1 cellular context compared by ENCODE assay signal in genomic region chr19:19404879-19405860, GRCh38.
A peak's percentile ranks its signal among the peaks of the same experiment; 100 is the strongest.
TF ChIP-seq lines count a peak whose summit lies in the region.

GATAD2A (plus strand) TSS chr19:19405675; CDS start chr19:19465346, 59,671 bp downstream.

TF ChIP-seq in HepG2, 621 proteins besides CTCF, POLR2A, EP300 and RAD21 (continued from another document and continues in another):
- TF ChIP-seq ZNF597 (CRISPR knock-in tag; IDR thresholded peaks at IDR 0.05): no peak
- peak; percentile 39; the same call in 1 of the 2 replicates for TF ChIP-seq ONECUT2 (CRISPR knock-in tag; IDR thresholded peaks at IDR 0.05)
- peak; percentile 92; the same call in 1 of the 2 replicates for TF ChIP-seq ZSCAN20 (CRISPR knock-in tag; IDR thresholded peaks at IDR 0.05; ENCODE audit: borderline replicate concordance)
- peak; percentile 89 for TF ChIP-seq KDM2A (CRISPR knock-in tag; IDR thresholded peaks at IDR 0.05; ENCODE audit: borderline replicate concordance, low read depth)
- peak; percentile 95 for TF ChIP-seq SALL2 (CRISPR knock-in tag; IDR thresholded peaks at IDR 0.05)
- TF ChIP-seq ZNF503 (CRISPR knock-in tag; IDR thresholded peaks at IDR 0.05): peak; percentile 68; the same call in 1 of the 2 replicates
- no peak for TF ChIP-seq NR3C1 (CRISPR knock-in tag; IDR thresholded peaks at IDR 0.05)
- TF ChIP-seq ZNF605 (CRISPR knock-in tag; IDR thresholded peaks at IDR 0.05): peak; percentile 88
- TF ChIP-seq ZNF121 (CRISPR knock-in tag; IDR thresholded peaks at IDR 0.05): 0 out of 2 replicates have a peak, but pooled peaks have one; percentile 22
- no peak for TF ChIP-seq PHB2 (IDR thresholded peaks at IDR 0.05; ENCODE audit: partially characterized antibody)
- peak; percentile 94; the same call in 1 of the 2 replicates for TF ChIP-seq ZNF572 (CRISPR knock-in tag; IDR thresholded peaks at IDR 0.05)
- TF ChIP-seq ZFX (CRISPR knock-in tag; IDR thresholded peaks at IDR 0.05; ENCODE audit: low read depth): peak; percentile 58; the same call in 1 of the 2 replicates
- TF ChIP-seq RERE (CRISPR knock-in tag; IDR thresholded peaks at IDR 0.05; ENCODE audit: low read depth): peak; percentile 48; the same call in 1 of the 2 replicates
- peak; percentile 99 for TF ChIP-seq ZNF607 (CRISPR knock-in tag; IDR thresholded peaks at IDR 0.05; ENCODE audit: borderline replicate concordance)
- TF ChIP-seq GTF3A (CRISPR knock-in tag; conservative IDR thresholded peaks at IDR 0.05): 0 out of 2 replicates have a peak, but pooled peaks have one; percentile 59
- TF ChIP-seq TFE3 (CRISPR knock-in tag; IDR thresholded peaks at IDR 0.05): peak; percentile 85; the same call in 1 of the 2 replicates
- TF ChIP-seq CBX2 (IDR thresholded peaks at IDR 0.05; ENCODE audit: low read depth, low read length): no peak
- no peak for TF ChIP-seq CBX2 (CRISPR knock-in tag; IDR thresholded peaks at IDR 0.05; ENCODE audit: low read depth)
- TF ChIP-seq PLSCR1 (CRISPR knock-in tag; IDR thresholded peaks at IDR 0.05; ENCODE audit: borderline replicate concordance): peak; percentile 77; the same call in 1 of the 2 replicates
- peak; percentile 85 for TF ChIP-seq KMT2B (CRISPR knock-in tag; IDR thresholded peaks at IDR 0.05)
- TF ChIP-seq DBP (CRISPR knock-in tag; IDR thresholded peaks at IDR 0.05; ENCODE audit: not compliant biosample characterization): peak; percentile 80
- TF ChIP-seq ZNF441 (CRISPR knock-in tag; IDR thresholded peaks at IDR 0.05; ENCODE audit: borderline replicate concordance): peak; percentile 87; the same call in 1 of the 2 replicates
- no peak for TF ChIP-seq SRSF4 (IDR thresholded peaks at IDR 0.05; ENCODE audit: low read depth, low read length, poor library complexity, severe bottlenecking)
- no peak for TF ChIP-seq CCAR2 (optimal IDR thresholded peaks at IDR 0.05; ENCODE audit: low read depth, low read length)
- TF ChIP-seq ZNF660 (CRISPR knock-in tag; IDR thresholded peaks at IDR 0.05; ENCODE audit: borderline replicate concordance, low read depth): no peak
- peak; percentile 66 for TF ChIP-seq MYPOP (CRISPR knock-in tag; IDR thresholded peaks at IDR 0.05)
- TF ChIP-seq ZNF512 (CRISPR knock-in tag; IDR thresholded peaks at IDR 0.05): no peak
- TF ChIP-seq REXO4 (CRISPR knock-in tag; IDR thresholded peaks at IDR 0.05; ENCODE audit: borderline replicate concordance): 0 out of 2 replicates have a peak, but pooled peaks have one; percentile 15
- TF ChIP-seq ZFYVE20 (CRISPR knock-in tag; IDR thresholded peaks at IDR 0.05; ENCODE audit: borderline replicate concordance, low read depth): peak; percentile 79; the same call in 1 of the 2 replicates
- peak; percentile 81; the same call in 1 of the 2 replicates for TF ChIP-seq ZSCAN30 (CRISPR knock-in tag; IDR thresholded peaks at IDR 0.05)
- TF ChIP-seq ZNF282 (IDR thresholded peaks at IDR 0.05; ENCODE audit: partially characterized antibody): no peak
- TF ChIP-seq TEAD2 (CRISPR knock-in tag; IDR thresholded peaks at IDR 0.05): peak; percentile 91
- peak; percentile 83 for TF ChIP-seq SP5 (CRISPR knock-in tag; IDR thresholded peaks at IDR 0.05; ENCODE audit: borderline replicate concordance, low read depth)
- TF ChIP-seq SRF (IDR thresholded peaks at IDR 0.05; ENCODE audit: low read depth, low read length): no peak
- TF ChIP-seq ZFP36 (IDR thresholded peaks at IDR 0.05; ENCODE audit: borderline replicate concordance, low read depth, low read length, partially characterized antibody): no peak
- TF ChIP-seq TRIM24 (CRISPR knock-in tag; IDR thresholded peaks at IDR 0.05): no peak
- TF ChIP-seq MAZ (IDR thresholded peaks at IDR 0.05; ENCODE audit: borderline replicate concordance, low read depth, low read length): peak; percentile 56; the same call in 1 of the 2 replicates
- peak; percentile 94 for TF ChIP-seq MAZ (CRISPR knock-in tag; IDR thresholded peaks at IDR 0.05; ENCODE audit: low read depth)
- peak; percentile 82 for TF ChIP-seq THAP11 (CRISPR knock-in tag; IDR thresholded peaks at IDR 0.05)
- no peak for TF ChIP-seq MATR3 (CRISPR knock-in tag; IDR thresholded peaks at IDR 0.05)
- TF ChIP-seq ZBTB43 (CRISPR knock-in tag; conservative IDR thresholded peaks at IDR 0.05): peak; percentile 88
- 0 out of 2 replicates have a peak, but pooled peaks have one; percentile 68 for TF ChIP-seq DNMT1 (CRISPR knock-in tag; IDR thresholded peaks at IDR 0.05)
- peak; percentile 85 for TF ChIP-seq ZNF431 (CRISPR knock-in tag; IDR thresholded peaks at IDR 0.05; ENCODE audit: borderline replicate concordance, low read depth)
- peak; percentile 72; the same call in 1 of the 2 replicates for TF ChIP-seq ZNF30 (CRISPR knock-in tag; IDR thresholded peaks at IDR 0.05)
- TF ChIP-seq ZBTB46 (CRISPR knock-in tag; IDR thresholded peaks at IDR 0.05; ENCODE audit: borderline replicate concordance): 0 out of 2 replicates have a peak, but pooled peaks have one; percentile 57
- TF ChIP-seq BORCS8-MEF2B (CRISPR knock-in tag; IDR thresholded peaks at IDR 0.05): peak; percentile 96
- TF ChIP-seq DNMT3B (CRISPR knock-in tag; conservative IDR thresholded peaks at IDR 0.05): 0 out of 2 replicates have a peak, but pooled peaks have one; percentile 46
